Comparison of ENCODE assay signal across 27 cellular contexts in the genomic region with DNA sequence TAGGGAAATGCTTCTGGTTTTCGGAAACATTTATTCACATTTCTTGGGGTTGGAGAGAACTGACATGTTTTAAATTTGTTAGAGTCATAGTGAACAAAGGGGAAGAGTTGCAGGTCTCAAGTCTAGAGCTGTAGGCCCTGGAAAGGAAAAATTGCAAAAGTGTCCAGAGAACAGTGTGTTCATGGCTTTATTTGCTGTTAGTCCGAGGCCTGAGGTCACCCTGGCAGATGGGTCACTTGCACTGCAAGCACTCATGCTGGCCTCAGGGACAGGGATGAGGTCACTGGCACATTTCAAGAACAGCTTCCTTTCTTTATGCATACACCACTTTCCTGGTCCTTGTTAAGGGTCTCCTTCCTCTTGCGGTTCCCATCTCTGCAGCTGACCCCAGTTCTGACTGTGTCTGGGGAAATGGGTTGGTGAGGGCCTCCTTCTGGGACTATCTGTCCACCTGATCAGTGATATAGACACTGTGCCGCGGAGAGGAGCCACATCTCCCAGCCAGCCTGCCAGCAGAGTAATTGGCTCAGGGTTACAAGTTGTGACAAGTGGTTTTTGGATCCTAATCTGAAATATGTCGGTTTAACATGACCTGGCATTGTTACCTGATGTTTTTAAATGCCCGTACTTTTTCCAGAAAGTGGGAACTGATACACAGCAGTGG.
A peak's percentile ranks its signal among the peaks of the same experiment; 100 is the strongest.
DNase-seq lines count a peak whose midpoint lies in the region; FAIRE-seq and TF ChIP-seq lines count a peak whose summit lies in the region.
"Had no signal": no experiment of that assay in that cellular context is flagged by ENCODE, and none has a peak within 500 bp of the region (broad histone marks: within the 10 kb centered on the region; RNA-seq: fewer than 3 reads in every experiment).

No MANE protein-coding gene starts in this region.

- no peak overlapping the region for H4K8ac ChIP-seq in H1 (ENCODE audit: extremely low read depth, insufficient read depth, low read length)
- H4K8ac ChIP-seq in mesenchymal stem cell (ENCODE audit: low read length): peak overlapping the region; percentile 5

- intact Hi-C loops in mammary epithelial cell (cut with micrococcal nuclease): no loop called here
- intact Hi-C loops in colonic mucosa (cut with DNase I): no loop called here

- no peak overlapping the region for H2BK5ac ChIP-seq in H1 (ENCODE audit: low read depth, low read length)
- H2BK5ac ChIP-seq in mesenchymal stem cell (ENCODE audit: low read depth, low read length, poor library complexity, severe bottlenecking): no peak overlapping the region

- H2AFZ ChIP-seq in mammary epithelial cell (ENCODE audit: low read depth, low read length) (no peak overlapping the region), H1 (ENCODE audit: low read length) (peak overlapping the region; percentile 57; the same call in 1 of the 2 replicates), mesenchymal stem cell (ENCODE audit: low read depth, low read length) (peak overlapping the region; percentile 18)

- H3K14ac ChIP-seq in H1 (ENCODE audit: insufficient read length): no peak overlapping the region
- H3K14ac ChIP-seq in mesenchymal stem cell (ENCODE audit: low read length in 2 of 2): no peak overlapping the region

- no peaks in the 10 kb centered on the region for H3K23me2 ChIP-seq in H1 (ENCODE audit: low read depth, low read length)

- H3K9ac ChIP-seq in mammary epithelial cell (ENCODE audit: insufficient read depth, low read length): no peak overlapping the region
- H3K9ac ChIP-seq in H1 (replicated peaks in 1 of 4; ENCODE audit: extremely low read depth in 1 of 4, low read depth in 3 of 4, low read length in 3 of 4): no peak overlapping the region
- H3K9ac ChIP-seq in mesenchymal stem cell (ENCODE audit: low read length): no peak overlapping the region
- H3K9ac ChIP-seq in skeletal muscle tissue (ENCODE audit: low read depth in 1 of 3, low read length in 3 of 3): peak overlapping the region in 2 of 3 donors; percentile 25 to 47
- H3K9ac ChIP-seq in colonic mucosa (ENCODE audit: low read depth in 2 of 2, low read length in 2 of 2): no peak overlapping the region

- H3K23ac ChIP-seq in H1 (ENCODE audit: insufficient read length) (no peak overlapping the region), mesenchymal stem cell (ENCODE audit: low read length in 2 of 2) (no peak overlapping the region)

- no peaks in the 10 kb centered on the region for H3K4me1 ChIP-seq in mammary epithelial cell (ENCODE audit: insufficient read depth, low read length)
- peaks cover 0 to 7% (median 5%) of the 10 kb centered on the region in 4 experiments; a peak in 3 of 7 replicates for H3K4me1 ChIP-seq in H1 (replicated peaks in 1 of 4; ENCODE audit: control insufficient read depth in 3 of 4, insufficient read depth in 4 of 4, low read length in 3 of 4)
- H3K4me1 ChIP-seq in mesenchymal stem cell (ENCODE audit: control insufficient read depth, insufficient read depth, low read depth, low read length): no peaks in the 10 kb centered on the region
- H3K4me1 ChIP-seq in skeletal muscle tissue (ENCODE audit: control insufficient read depth in 3 of 3, insufficient read depth in 3 of 3, low read length in 3 of 3): peaks cover 23 to 31% (median 28%) of the 10 kb centered on the region in 3 donors
- no peaks in the 10 kb centered on the region for H3K4me1 ChIP-seq in colonic mucosa
- H3K4me1 ChIP-seq: uterus had no signal

- H2AK5ac ChIP-seq in H1 (ENCODE audit: low read depth, low read length) (no peak overlapping the region), mesenchymal stem cell (ENCODE audit: low read length, severe bottlenecking) (no peak overlapping the region)

- in situ Hi-C loops in T47D (cut with HindIII; ENCODE audit: low pct_unique_long_range_greater_than_20kb, low sequenced_read_pairs): no loop called here
- in situ Hi-C loops in mammary epithelial cell (cut with MboI; ENCODE audit: low sequenced_read_pairs in 2 of 2): no loop called here

- H2BK120ac ChIP-seq in H1 (replicated peaks; ENCODE audit: low read depth, low read length) (no peak overlapping the region), mesenchymal stem cell (ENCODE audit: low read depth, low read length) (no peak overlapping the region)

- TF ChIP-seq CTCF in mammary epithelial cell (conservative IDR thresholded peaks at IDR 0.05 in 1 of 2, IDR thresholded peaks at IDR 0.05 in 1 of 2; ENCODE audit: extremely low read depth in 1 of 2, insufficient read depth in 1 of 2, low read depth in 1 of 2, low read length in 2 of 2): no peak
- TF ChIP-seq CTCF in H1 (IDR thresholded peaks at IDR 0.05; ENCODE audit: control extremely low read depth in 1 of 3, insufficient read depth in 1 of 3, low read depth in 1 of 3, low read length in 3 of 3): no peak
- no peak for TF ChIP-seq CTCF in colonic mucosa (IDR thresholded peaks at IDR 0.05)

- H3K79me1 ChIP-seq in H1 (ENCODE audit: low read depth, low read length) (no peaks in the 10 kb centered on the region), mesenchymal stem cell (replicated peaks; ENCODE audit: low read length, poor library complexity, severe bottlenecking) (no peaks in the 10 kb centered on the region)

- no peak overlapping the region for H4K91ac ChIP-seq in H1 (replicated peaks; ENCODE audit: insufficient read length, low read length)
- H4K91ac ChIP-seq in mesenchymal stem cell (ENCODE audit: low read length): no peak overlapping the region

- H2BK15ac ChIP-seq in H1 (ENCODE audit: low read length): no peak overlapping the region
- no peak overlapping the region for H2BK15ac ChIP-seq in mesenchymal stem cell (ENCODE audit: low read depth, poor library complexity, severe bottlenecking)

- CTCF ChIA-PET in mammary epithelial cell (lab: Charles Lee; ENCODE audit: low non-redundant PET): no interaction called here
- CTCF ChIA-PET in H1 (lab: Charles Lee; ENCODE audit: partially characterized antibody): no interaction called here

- H3K4ac ChIP-seq in H1 (replicated peaks; ENCODE audit: insufficient read length, low read depth, low read length) (no peak overlapping the region), mesenchymal stem cell (ENCODE audit: low read depth in 1 of 2, low read length in 2 of 2) (no peak overlapping the region)

- peak; percentile 1 to 47 for DNase-seq in T47D (ENCODE audit: low read depth in 1 of 2, low spot score in 1 of 2)
- DNase-seq in mammary epithelial cell: no peak
- no peak for DNase-seq in H1 (ENCODE audit: low read depth in 1 of 2, low spot score in 2 of 2)
- peak; percentile 18 for DNase-seq in mesenchymal stem cell
- no peak for DNase-seq in colonic mucosa
- no peak for DNase-seq in NCI-H1694 treated with DMSO at 0.1 percent for 48 hours (lab: John Stamatoyannopoulos, UW)
- DNase-seq in AG20443 (ENCODE audit: low spot score): no peak
- DNase-seq: activated CD4-positive, alpha-beta T cell treated with anti-CD3 and anti-CD28 coated beads, Interleukin-2, amount 50 U/mL, for 1 hour; cerebellar nuclear complex; GDM1; H7; hypothalamus; KBM-7; NCI-H1694; NCI-H345; small intestine; stimulated activated CD4-positive, alpha-beta T cell treated with anti-CD3 and anti-CD28 coated beads, Interleukin-2, amount 100 ng/mL, for 24 hours; T-helper 2 cell; uterus; WERI-Rb-1 had no signal

- TF ChIP-seq RAD21 in H1 (IDR thresholded peaks at IDR 0.05 in 1 of 2, conservative IDR thresholded peaks at IDR 0.05 in 1 of 2; ENCODE audit: low read depth in 2 of 2, low read length in 2 of 2): no peak

- no peaks in the 10 kb centered on the region for H3K79me2 ChIP-seq in mammary epithelial cell (ENCODE audit: insufficient read depth, low read length)
- no peaks in the 10 kb centered on the region for H3K79me2 ChIP-seq in H1 (ENCODE audit: control insufficient read depth in 1 of 2, insufficient read depth in 2 of 2, low read length in 2 of 2)

- TF ChIP-seq EP300 in H1 (IDR thresholded peaks at IDR 0.05; ENCODE audit: borderline replicate concordance in 1 of 2, low read depth in 2 of 2, low read length in 2 of 2): no peak

- 0 out of 2 replicates have a peak overlapping the region, but pooled peaks have one; percentile 66 for H2BK20ac ChIP-seq in H1 (ENCODE audit: low read length)

- H3K27ac ChIP-seq in mammary epithelial cell (ENCODE audit: insufficient read depth, low read depth, low read length): no peak overlapping the region
- no peak overlapping the region for H3K27ac ChIP-seq in H1 (ENCODE audit: low read depth, low read length)
- no peak overlapping the region for H3K27ac ChIP-seq in mesenchymal stem cell (ENCODE audit: low read length, poor library complexity, severe bottlenecking)
- H3K27ac ChIP-seq in skeletal muscle tissue (ENCODE audit: low read depth, low read length): peak overlapping the region; percentile 70
- no peak overlapping the region for H3K27ac ChIP-seq in colonic mucosa
- H3K27ac ChIP-seq: C4-2B, SK-N-MC, uterus, WERI-Rb-1 had no signal

- H3K36me3 ChIP-seq in mammary epithelial cell (ENCODE audit: insufficient read depth, low read length) (no peaks in the 10 kb centered on the region), H1 (ENCODE audit: control insufficient read depth in 2 of 4, insufficient read depth in 4 of 4, low read length in 3 of 4) (no peaks in the 10 kb centered on the region), mesenchymal stem cell (ENCODE audit: control insufficient read depth in 1 of 2, insufficient read depth in 2 of 2, low read depth in 1 of 2, low read length in 2 of 2) (no peaks in the 10 kb centered on the region), skeletal muscle tissue (ENCODE audit: control insufficient read depth in 3 of 3, insufficient read depth in 3 of 3, low read length in 3 of 3) (no peaks in the 10 kb centered on the region), colonic mucosa (no peaks in the 10 kb centered on the region)
- H3K36me3 ChIP-seq: uterus, WERI-Rb-1 had no signal

- BruUV-seq in mammary epithelial cell (replicated peaks; lab: Mats Ljungman, UMichigan): no TSS peak

- H3K4me3 ChIP-seq in mammary epithelial cell (replicated peaks in 1 of 3; ENCODE audit: insufficient read depth in 1 of 3, low read depth in 2 of 3, low read length in 3 of 3) (no peak overlapping the region), H1 (ENCODE audit: extremely low read depth in 1 of 4, insufficient read depth in 2 of 4, low read depth in 3 of 4, low read length in 4 of 4) (no peak overlapping the region), mesenchymal stem cell (ENCODE audit: insufficient read depth in 1 of 2, low read depth in 1 of 2, low read length in 2 of 2) (no peak overlapping the region), skeletal muscle tissue (ENCODE audit: low read length in 3 of 3) (peak overlapping the region in 1 of 3 donors; percentile 56), colonic mucosa (no peak overlapping the region)
- H3K4me3 ChIP-seq: lung, SK-N-MC, uterus had no signal

- no peak overlapping the region for H4K5ac ChIP-seq in H1 (ENCODE audit: insufficient read length, low read depth, low read length)

- no peak overlapping the region for H3K18ac ChIP-seq in H1 (ENCODE audit: extremely low read depth, low read length)
- no peak overlapping the region for H3K18ac ChIP-seq in mesenchymal stem cell (ENCODE audit: low read depth in 1 of 2, low read length in 2 of 2)

- 19% methylated on average over 7 of the region's 7 CpGs for WGBS in mammary epithelial cell (ENCODE audit: low coverage, missing lambda C conversion rate)
- WGBS in H1 (ENCODE audit: extremely low coverage in 1 of 2, insufficient coverage in 1 of 2, insufficient read length in 1 of 2, insufficient replicate concordance in 2 of 2, low coverage in 1 of 2, low lambda C conversion rate in 2 of 2, missing lambda C conversion rate in 1 of 2), 2 experiments: 92% methylated on average over 7 of the region's 7 CpGs; no CpG with 5 or more reads in 1 of the 2 experiments
- 70% methylated on average over 7 of the region's 7 CpGs for WGBS in mesenchymal stem cell

- no peak overlapping the region for H3K4me2 ChIP-seq in mammary epithelial cell (ENCODE audit: insufficient read depth, low read depth, low read length)
- H3K4me2 ChIP-seq in H1 (ENCODE audit: insufficient read depth in 1 of 2, low read depth in 2 of 2, low read length in 2 of 2): no peak overlapping the region
- H3K4me2 ChIP-seq in mesenchymal stem cell (ENCODE audit: low read length, poor library complexity, severe bottlenecking): no peak overlapping the region

- H4K20me1 ChIP-seq in mammary epithelial cell (ENCODE audit: insufficient read depth, low read length) (no peaks in the 10 kb centered on the region), H1 (replicated peaks in 1 of 2; ENCODE audit: control insufficient read depth in 1 of 2, insufficient read depth in 2 of 2, low read length in 2 of 2) (no peaks in the 10 kb centered on the region)

- H3K9me3 ChIP-seq in mammary epithelial cell (replicated peaks; ENCODE audit: insufficient read depth, low read length) (no peaks in the 10 kb centered on the region), H1 (ENCODE audit: insufficient read depth in 2 of 2, low read depth in 1 of 2, low read length in 1 of 2) (no peaks in the 10 kb centered on the region), mesenchymal stem cell (ENCODE audit: control insufficient read depth, low read length) (no peaks in the 10 kb centered on the region), skeletal muscle tissue (ENCODE audit: control insufficient read depth in 3 of 3, low read length in 3 of 3) (no peaks in the 10 kb centered on the region), colonic mucosa (no peaks in the 10 kb centered on the region)
- H3K9me3 ChIP-seq: uterus had no signal

- POLR2A ChIA-PET in H1 (lab: Charles Lee; ENCODE audit: partially characterized antibody): no interaction called here

- H2BK12ac ChIP-seq in H1 (ENCODE audit: low read depth, low read length): no peak overlapping the region
- peak overlapping the region in 1 of 2 experiments; percentile 15 for H2BK12ac ChIP-seq in mesenchymal stem cell (ENCODE audit: low read length in 2 of 2)

- FAIRE-seq in H1 (lab: Jason Lieb, UNC): no peak
- FAIRE-seq: astrocyte, D721Med, islet of Langerhans, small intestine had no signal

- H3K27me3 ChIP-seq in mammary epithelial cell (ENCODE audit: insufficient read depth, low read length) (peaks cover 3% of the 10 kb centered on the region), H1 (replicated peaks in 1 of 4; ENCODE audit: control insufficient read depth in 3 of 4, extremely low read depth in 1 of 4, insufficient read depth in 3 of 4, low read length in 3 of 4) (no peaks in the 10 kb centered on the region), mesenchymal stem cell (ENCODE audit: control insufficient read depth in 1 of 2, insufficient read depth in 1 of 2, low read length in 2 of 2) (no peaks in the 10 kb centered on the region), skeletal muscle tissue (ENCODE audit: control insufficient read depth in 3 of 3, insufficient read depth in 3 of 3, low read length in 3 of 3) (no peaks in the 10 kb centered on the region), colonic mucosa (no peaks in the 10 kb centered on the region)
- H3K27me3 ChIP-seq: uterus had no signal

- TF ChIP-seq POLR2A in H1 (IDR thresholded peaks at IDR 0.05; ENCODE audit: control extremely low read depth in 1 of 2, low read depth in 2 of 2, low read length in 2 of 2): no peak

- dilution Hi-C loops in mammary epithelial cell (cut with HindIII; ENCODE audit: low sequenced_read_pairs): no loop called here

- H3K56ac ChIP-seq in H1 (replicated peaks; ENCODE audit: insufficient read length, low read depth, low read length): no peak overlapping the region

Comparison
In these comparisons a context has a peak if more than half of its experiments do, and no peak if none do; other contexts are left out.
1. DNase-seq: peak in T47D (2 of 2) and mesenchymal stem cell (single experiment); none in mammary epithelial cell (single experiment), H1 (0 of 2), colonic mucosa (single experiment), NCI-H1694 treated with DMSO at 0.1 percent for 48 hours (single experiment) and AG20443 (single experiment).
2. H3K9ac ChIP-seq: peak in skeletal muscle tissue (2 of 3); none in mammary epithelial cell (single experiment), H1 (0 of 4), mesenchymal stem cell (single experiment) and colonic mucosa (0 of 2).